Comparison of ENCODE assay signal across 12 cellular contexts in genomic region chr18:46754188-46754587, GRCh38. TPM values are rescaled to one million over a fixed set of nuclear protein-coding genes. Genes with fewer than 3 reads are reported as not detected.
A peak's percentile ranks its signal among the peaks of the same experiment; 100 is the strongest.
DNase-seq lines count a peak whose midpoint lies in the region; ATAC-seq and TF ChIP-seq lines count a peak whose summit lies in the region.
"Had no signal": no experiment of that assay in that cellular context is flagged by ENCODE, and none has a peak within 500 bp of the region (broad histone marks: within the 10 kb centered on the region; RNA-seq: fewer than 3 reads in every experiment).

No MANE protein-coding gene starts in this region.

- peak overlapping the region in 54 of 59 donors; percentile 29 to 82 (median 70) for H3K4me3 ChIP-seq in dorsolateral prefrontal cortex
- H3K4me3 ChIP-seq in vagina = no peak overlapping the region
- H3K4me3 ChIP-seq in effector memory CD4-positive, alpha-beta T cell (ENCODE audit: insufficient read depth, low read depth, low read length, poor library complexity, severe bottlenecking) = no peak overlapping the region

- H3K36me3 ChIP-seq in vagina = no peaks in the 10 kb centered on the region
- no peaks in the 10 kb centered on the region for H3K36me3 ChIP-seq in effector memory CD4-positive, alpha-beta T cell (ENCODE audit: control insufficient read depth, insufficient read depth, low read length)

- intact Hi-C loops in dorsolateral prefrontal cortex (cut with DNase I) = no loop called here
- intact Hi-C loops in vagina (cut with DNase I) = no loop called here

- DNase-seq in dorsolateral prefrontal cortex = no peak
- no peak for DNase-seq in vagina (ENCODE audit: extremely low spot score in 2 of 2)
- DNase-seq in effector memory CD4-positive, alpha-beta T cell = no peak
- no peak for DNase-seq in kidney glomerular epithelial cell (lab: John Stamatoyannopoulos, UW)
- DNase-seq: NCI-H1105 treated with DMSO at 0.1 percent for 48 hours, SHP77 treated with DMSO at 0.1 percent for 48 hours had no signal

- peak; percentile 71 for ATAC-seq in GM18517 (IDR thresholded peaks at IDR 0.05; ENCODE audit: unreplicated experiment)
- ATAC-seq in GM21515 (IDR thresholded peaks at IDR 0.05; ENCODE audit: unreplicated experiment) = peak; percentile 56
- ATAC-seq in HG03439 (IDR thresholded peaks at IDR 0.05; ENCODE audit: unreplicated experiment) = peak; percentile 59
- no peak for ATAC-seq in GM19467 (IDR thresholded peaks at IDR 0.05; ENCODE audit: unreplicated experiment)

- peak overlapping the region in 38 of 59 donors; percentile 6 to 93 (median 83) for H3K27ac ChIP-seq in dorsolateral prefrontal cortex
- no peak overlapping the region for H3K27ac ChIP-seq in vagina
- no peak overlapping the region for H3K27ac ChIP-seq in effector memory CD4-positive, alpha-beta T cell (ENCODE audit: insufficient read depth, low read length, poor library complexity, severe bottlenecking)

- H3K27me3 ChIP-seq in dorsolateral prefrontal cortex = peaks cover 0 to 10% (median 0%) of the 10 kb centered on the region in 45 donors
- peaks cover 8% of the 10 kb centered on the region for H3K27me3 ChIP-seq in vagina
- peaks cover 11% of the 10 kb centered on the region for H3K27me3 ChIP-seq in effector memory CD4-positive, alpha-beta T cell (replicated peaks; ENCODE audit: control insufficient read depth, insufficient read depth, low read length, poor library complexity, severe bottlenecking)

- TF ChIP-seq CTCF in dorsolateral prefrontal cortex (IDR thresholded peaks at IDR 0.05 in 54 of 56, conservative IDR thresholded peaks at IDR 0.05 in 2 of 56; ENCODE audit: low read depth in 1 of 56, partially characterized antibody in 56 of 56) (no peak), vagina (IDR thresholded peaks at IDR 0.05) (no peak)

- peaks cover 23% of the 10 kb centered on the region for H3K4me1 ChIP-seq in vagina
- peaks cover 6% of the 10 kb centered on the region for H3K4me1 ChIP-seq in effector memory CD4-positive, alpha-beta T cell (ENCODE audit: control insufficient read depth, insufficient read depth, low read length, poor library complexity, severe bottlenecking)

- no peak for TF ChIP-seq POLR2A in vagina (IDR thresholded peaks at IDR 0.05)

- H3K9me3 ChIP-seq in vagina = no peaks in the 10 kb centered on the region
- no peaks in the 10 kb centered on the region for H3K9me3 ChIP-seq in effector memory CD4-positive, alpha-beta T cell (ENCODE audit: control insufficient read depth, low read length)

RNA-seq across cellular contexts. Expression of gene ST8SIA5, which starts 2.7 kb away (rescaled TPM):
- 100 to 1,000 TPM in 4 of 120 experiments, 10 to 100 TPM in 116; 25.8 to 115 (median 77.9) TPM for total RNA-seq in dorsolateral prefrontal cortex
- not detected for total RNA-seq in vagina
- total RNA-seq: fibroblast of villous mesenchyme, lung microvascular endothelial cell had no signal

Comparison
In these comparisons a context has a peak if more than half of its experiments do, and no peak if none do; other contexts are left out.
1. H3K27ac ChIP-seq: peak in dorsolateral prefrontal cortex (38 of 59); none in vagina (single experiment) and effector memory CD4-positive, alpha-beta T cell (single experiment).
2. H3K4me3 ChIP-seq: peak in dorsolateral prefrontal cortex (54 of 59); none in vagina (0 of 2) and effector memory CD4-positive, alpha-beta T cell (single experiment).
3. RNA of gene ST8SIA5, which starts 2.7 kb away (total RNA-seq): 25.8 to 115 TPM in dorsolateral prefrontal cortex; not detected in vagina (single experiment); every median in the first group is over 10 times any median in the second.